ENCODE assay signal across 27 cellular contexts in the genomic region with DNA sequence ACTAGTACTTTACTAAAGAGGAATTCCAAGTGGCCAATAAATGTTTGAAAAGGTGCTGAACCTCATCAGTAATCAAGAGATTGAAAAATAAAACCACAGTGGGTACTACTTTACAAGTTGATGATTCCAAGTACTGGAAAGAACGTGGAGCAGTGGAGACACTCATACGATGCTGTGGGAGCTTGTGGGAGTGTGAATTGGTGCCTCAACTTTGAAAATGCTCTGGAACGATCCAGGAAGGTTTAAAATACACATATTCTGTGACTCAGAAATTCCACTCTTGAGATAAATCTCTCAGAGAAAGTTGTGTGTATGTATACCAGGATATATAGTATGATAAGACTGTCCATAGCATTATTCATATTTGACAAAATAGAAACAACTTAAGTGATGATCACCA. TPM values are rescaled to one million over a fixed set of nuclear protein-coding genes. Genes with fewer than 3 reads are reported as not detected.
DNase-seq lines count a peak whose midpoint lies in the region; ATAC-seq and TF ChIP-seq lines count a peak whose summit lies in the region.
"Had no signal": no experiment of that assay in that cellular context is flagged by ENCODE, and none has a peak within 500 bp of the region (broad histone marks: within the 10 kb centered on the region; RNA-seq: fewer than 3 reads in every experiment).

No MANE protein-coding gene starts in this region.

- no peaks in the 10 kb centered on the region for H3K36me3 ChIP-seq in osteoblast (ENCODE audit: insufficient read depth, low read length)
- H3K36me3 ChIP-seq: HAP-1, left ventricle myocardium inferior had no signal

- intact Hi-C loops in MCF 10A (cut with micrococcal nuclease): no loop called here

- POLR2A ChIA-PET in T-cell (lab: Charles Lee) (no interaction called here), MCF 10A (lab: Yijun Ruan, JAX) (interaction anchor here (0.6 to 1.3 kb wide), 3 partner anchors 9 to 149 kb away, joined by 3 to 4 read pairs (median 3); a partner anchor contains a TSS)

- no peak overlapping the region for H2AFZ ChIP-seq in osteoblast (ENCODE audit: low read length)

- peaks cover 97% of the 10 kb centered on the region for H3K79me2 ChIP-seq in osteoblast (ENCODE audit: insufficient read depth, low read length)

- no peaks in the 10 kb centered on the region for H3K27me3 Mint-ChIP-seq in chondrocyte (ENCODE audit: low read depth)
- H3K27me3 Mint-ChIP-seq in T-cell: no peaks in the 10 kb centered on the region
- H3K27me3 Mint-ChIP-seq in MCF 10A (ENCODE audit: insufficient read depth, unreplicated experiment): no peaks in the 10 kb centered on the region
- H3K27me3 Mint-ChIP-seq: activated CD8-positive, alpha-beta memory T cell treated with anti-CD3 and anti-CD28 coated beads, Interleukin-2, amount 10 ng/mL, durations not matched to agents 7 days and 5 days; activated naive CD8-positive, alpha-beta T cell treated with anti-CD3 and anti-CD28 coated beads, Interleukin-2, amount 10 ng/mL, durations not matched to agents 7 days and 5 days; activated T-helper 17 cell treated with anti-CD3 and anti-CD28 coated beads, Interleukin-2, amount 50 U/mL, for 72 hours had no signal

- H3K36me3 Mint-ChIP-seq in chondrocyte (ENCODE audit: low read depth): no peaks in the 10 kb centered on the region
- peaks cover 5% of the 10 kb centered on the region for H3K36me3 Mint-ChIP-seq in T-cell
- H3K36me3 Mint-ChIP-seq in MCF 10A (ENCODE audit: insufficient read depth, unreplicated experiment): peaks cover 7% of the 10 kb centered on the region
- H3K36me3 Mint-ChIP-seq: immature natural killer cell had no signal

- H3K4me1 ChIP-seq in osteoblast (ENCODE audit: insufficient read depth, low read length): peaks cover 40% of the 10 kb centered on the region

- DNase-seq in EH (ENCODE audit: low read depth) (peak; percentile 28), NCI-H226 (peak; percentile 62), chondrocyte (ENCODE audit: low spot score) (no peak), osteoblast (ENCODE audit: insufficient read length, low spot score, missing footprints) (peak; percentile 74), T-cell (no peak), MCF 10A (ENCODE audit: unreplicated experiment) (no peak)
- DNase-seq: activated CD4-positive, alpha-beta T cell treated with anti-CD3 and anti-CD28 coated beads for 4 hours; activated CD8-positive, alpha-beta memory T cell treated with anti-CD3 and anti-CD28 coated beads, Interleukin-2, amount 10 ng/mL, durations not matched to agents 7 days and 5 days; activated naive CD8-positive, alpha-beta T cell treated with anti-CD3 and anti-CD28 coated beads, Interleukin-2, amount 10 ng/mL, durations not matched to agents 7 days and 5 days; DMS53; effector CD4-positive, alpha-beta T cell; erythroblast; immature natural killer cell; left ventricle myocardium inferior; NCI-H1092 treated with DMSO at 0.1 percent for 48 hours; NCI-H2029; NCI-H345; NCI-H82; nephron progenitor cell; posterior cingulate gyrus; T-helper 2 cell had no signal

- H3K4me3 Mint-ChIP-seq in chondrocyte (ENCODE audit: unreplicated experiment) (no peak overlapping the region), T-cell (no peak overlapping the region), MCF 10A (ENCODE audit: unreplicated experiment) (no peak overlapping the region)
- H3K4me3 Mint-ChIP-seq: activated CD8-positive, alpha-beta memory T cell treated with anti-CD3 and anti-CD28 coated beads, Interleukin-2, amount 10 ng/mL, durations not matched to agents 7 days and 5 days; mesothelial cell of epicardium; nephron progenitor cell had no signal

- ATAC-seq in T-cell (replicated peaks in 1 of 4) (no peak), GM18858 (IDR thresholded peaks at IDR 0.05; ENCODE audit: unreplicated experiment) (no peak)
- ATAC-seq: activated CD8-positive, alpha-beta memory T cell treated with anti-CD3 and anti-CD28 coated beads, Interleukin-2, amount 10 ng/mL, durations not matched to agents 7 days and 5 days; activated T-helper 17 cell treated with anti-CD3 and anti-CD28 coated beads, Interleukin-2, amount 50 U/mL, for 72 hours; sciatic nerve had no signal

- peak overlapping the region; percentile 3 for H3K4me2 ChIP-seq in osteoblast (ENCODE audit: insufficient read depth, low read length)

- peaks cover 39% of the 10 kb centered on the region for H4K20me1 ChIP-seq in osteoblast (ENCODE audit: insufficient read depth, low read length)

- H3K4me3 ChIP-seq in osteoblast (ENCODE audit: insufficient read depth, low read length): no peak overlapping the region
- H3K4me3 ChIP-seq: HAP-1, left ventricle myocardium inferior, SK-N-MC had no signal

- H3K27ac Mint-ChIP-seq in chondrocyte (ENCODE audit: unreplicated experiment) (peak overlapping the region; percentile 14), T-cell (peak overlapping the region in 1 of 2 donors; percentile 22), MCF 10A (ENCODE audit: low read depth, unreplicated experiment) (no peak overlapping the region)
- H3K27ac Mint-ChIP-seq: activated naive CD8-positive, alpha-beta T cell treated with anti-CD3 and anti-CD28 coated beads, Interleukin-2, amount 10 ng/mL, durations not matched to agents 7 days and 5 days; activated T-helper 17 cell treated with anti-CD3 and anti-CD28 coated beads, Interleukin-2, amount 50 U/mL, for 72 hours; mesothelial cell of epicardium had no signal

- no TSS peak for BruUV-seq in MCF 10A (replicated peaks; lab: Mats Ljungman, UMichigan)

- H3K9me3 Mint-ChIP-seq in chondrocyte (ENCODE audit: low read depth): no peaks in the 10 kb centered on the region
- no peaks in the 10 kb centered on the region for H3K9me3 Mint-ChIP-seq in T-cell
- H3K9me3 Mint-ChIP-seq in MCF 10A (ENCODE audit: unreplicated experiment): no peaks in the 10 kb centered on the region
- H3K9me3 Mint-ChIP-seq: activated naive CD8-positive, alpha-beta T cell treated with anti-CD3 and anti-CD28 coated beads, Interleukin-2, amount 10 ng/mL, durations not matched to agents 7 days and 5 days; activated T-helper 17 cell treated with anti-CD3 and anti-CD28 coated beads, Interleukin-2, amount 50 U/mL, for 72 hours; immature natural killer cell; mesothelial cell of epicardium had no signal

- CTCF ChIA-PET in T-cell (lab: Charles Lee): interaction anchor here (0.6 to 0.7 kb wide), 2 partner anchors 1708 to 1725 kb away, joined by 3 to 4 read pairs; no protein-coding TSS in a partner anchor
- CTCF ChIA-PET in MCF 10A (lab: Yijun Ruan, JAX): interaction anchor here (0.6 to 1.4 kb wide), 2 partner anchors 12 to 321 kb away, joined by 4 to 7 read pairs; no protein-coding TSS in a partner anchor

- TF ChIP-seq CTCF in chondrocyte (IDR thresholded peaks at IDR 0.05) (no peak), osteoblast (IDR thresholded peaks at IDR 0.05; ENCODE audit: extremely low read depth, low read depth, low read length) (no peak), MCF 10A (IDR thresholded peaks at IDR 0.05; ENCODE audit: unreplicated experiment) (no peak)

- H3K4me1 Mint-ChIP-seq in chondrocyte (ENCODE audit: low read depth) (peaks cover 64% of the 10 kb centered on the region), T-cell (peaks cover 67 to 71% (median 67%) of the 10 kb centered on the region in 3 donors), MCF 10A (ENCODE audit: insufficient read depth, unreplicated experiment) (peaks cover 33% of the 10 kb centered on the region)

- H3K27me3 ChIP-seq in osteoblast (ENCODE audit: insufficient read depth, low read length): no peaks in the 10 kb centered on the region

- H3K9me3 ChIP-seq in osteoblast (ENCODE audit: low read depth, low read length): no peaks in the 10 kb centered on the region
- H3K9me3 ChIP-seq: HAP-1, left ventricle myocardium inferior had no signal

- peak overlapping the region; percentile 12 for H3K27ac ChIP-seq in osteoblast (ENCODE audit: low read depth, low read length)
- H3K27ac ChIP-seq: left ventricle myocardium inferior had no signal

RNA-seq across cellular contexts. Expression of a gene that starts 9.3 kb away (rescaled TPM):
- total RNA-seq in chondrocyte (41.7 to 59.9 TPM (median 49.8 TPM) in 3 replicates), osteoblast (61.9 and 91.6 TPM in 2 replicates), T-cell (10 to 100 TPM; 51.4 to 75.1 (median 62.2) TPM), MCF 10A (2022) (55.3 and 58.8 TPM in 2 replicates)

RNA-seq across cellular contexts. Expression of a gene that starts 50.7 kb away (rescaled TPM):
- total RNA-seq in chondrocyte: 73.6 to 83.3 TPM (median 74.2 TPM) in 3 replicates
- total RNA-seq in osteoblast: 41.3 and 42.0 TPM in 2 replicates
- 10 to 100 TPM; 52.4 to 58.4 (median 55.6) TPM for total RNA-seq in T-cell
- total RNA-seq in MCF 10A (2022): 45.9 and 46.3 TPM in 2 replicates

Comparison
In these comparisons a context has a peak if more than half of its experiments do, and no peak if none do; other contexts are left out.
1. DNase-seq: peak in EH (single experiment), NCI-H226 (single experiment) and osteoblast (single experiment); none in chondrocyte (single experiment), T-cell (0 of 34) and MCF 10A (single experiment).